1 cellular context compared by ENCODE assay signal in the genomic region with DNA sequence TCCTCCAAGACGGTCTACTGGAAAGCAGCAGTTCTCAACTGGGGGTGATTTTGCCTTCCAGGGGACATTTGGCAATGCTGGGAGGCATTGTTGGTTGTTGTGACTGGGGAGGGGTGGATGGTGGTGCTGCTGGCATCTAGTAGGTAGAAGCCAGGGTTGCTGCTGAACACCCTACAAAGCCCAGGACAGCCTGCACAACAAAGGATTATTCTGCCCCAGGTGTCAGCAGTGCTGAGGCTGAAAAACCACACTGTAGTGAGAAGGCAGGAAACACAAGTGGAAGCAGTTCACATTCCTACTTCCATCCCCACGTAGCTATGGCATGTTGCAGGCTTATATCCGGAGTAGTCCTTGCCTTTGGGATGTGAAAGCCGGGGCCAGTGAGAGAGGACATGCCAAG.
TF ChIP-seq lines count a peak whose summit lies in the region.

No MANE protein-coding gene starts in this region.

TF ChIP-seq in GM23338, 12 proteins besides CTCF, POLR2A, EP300 and RAD21 (continued from another document):
- TF ChIP-seq, protein P1, sequence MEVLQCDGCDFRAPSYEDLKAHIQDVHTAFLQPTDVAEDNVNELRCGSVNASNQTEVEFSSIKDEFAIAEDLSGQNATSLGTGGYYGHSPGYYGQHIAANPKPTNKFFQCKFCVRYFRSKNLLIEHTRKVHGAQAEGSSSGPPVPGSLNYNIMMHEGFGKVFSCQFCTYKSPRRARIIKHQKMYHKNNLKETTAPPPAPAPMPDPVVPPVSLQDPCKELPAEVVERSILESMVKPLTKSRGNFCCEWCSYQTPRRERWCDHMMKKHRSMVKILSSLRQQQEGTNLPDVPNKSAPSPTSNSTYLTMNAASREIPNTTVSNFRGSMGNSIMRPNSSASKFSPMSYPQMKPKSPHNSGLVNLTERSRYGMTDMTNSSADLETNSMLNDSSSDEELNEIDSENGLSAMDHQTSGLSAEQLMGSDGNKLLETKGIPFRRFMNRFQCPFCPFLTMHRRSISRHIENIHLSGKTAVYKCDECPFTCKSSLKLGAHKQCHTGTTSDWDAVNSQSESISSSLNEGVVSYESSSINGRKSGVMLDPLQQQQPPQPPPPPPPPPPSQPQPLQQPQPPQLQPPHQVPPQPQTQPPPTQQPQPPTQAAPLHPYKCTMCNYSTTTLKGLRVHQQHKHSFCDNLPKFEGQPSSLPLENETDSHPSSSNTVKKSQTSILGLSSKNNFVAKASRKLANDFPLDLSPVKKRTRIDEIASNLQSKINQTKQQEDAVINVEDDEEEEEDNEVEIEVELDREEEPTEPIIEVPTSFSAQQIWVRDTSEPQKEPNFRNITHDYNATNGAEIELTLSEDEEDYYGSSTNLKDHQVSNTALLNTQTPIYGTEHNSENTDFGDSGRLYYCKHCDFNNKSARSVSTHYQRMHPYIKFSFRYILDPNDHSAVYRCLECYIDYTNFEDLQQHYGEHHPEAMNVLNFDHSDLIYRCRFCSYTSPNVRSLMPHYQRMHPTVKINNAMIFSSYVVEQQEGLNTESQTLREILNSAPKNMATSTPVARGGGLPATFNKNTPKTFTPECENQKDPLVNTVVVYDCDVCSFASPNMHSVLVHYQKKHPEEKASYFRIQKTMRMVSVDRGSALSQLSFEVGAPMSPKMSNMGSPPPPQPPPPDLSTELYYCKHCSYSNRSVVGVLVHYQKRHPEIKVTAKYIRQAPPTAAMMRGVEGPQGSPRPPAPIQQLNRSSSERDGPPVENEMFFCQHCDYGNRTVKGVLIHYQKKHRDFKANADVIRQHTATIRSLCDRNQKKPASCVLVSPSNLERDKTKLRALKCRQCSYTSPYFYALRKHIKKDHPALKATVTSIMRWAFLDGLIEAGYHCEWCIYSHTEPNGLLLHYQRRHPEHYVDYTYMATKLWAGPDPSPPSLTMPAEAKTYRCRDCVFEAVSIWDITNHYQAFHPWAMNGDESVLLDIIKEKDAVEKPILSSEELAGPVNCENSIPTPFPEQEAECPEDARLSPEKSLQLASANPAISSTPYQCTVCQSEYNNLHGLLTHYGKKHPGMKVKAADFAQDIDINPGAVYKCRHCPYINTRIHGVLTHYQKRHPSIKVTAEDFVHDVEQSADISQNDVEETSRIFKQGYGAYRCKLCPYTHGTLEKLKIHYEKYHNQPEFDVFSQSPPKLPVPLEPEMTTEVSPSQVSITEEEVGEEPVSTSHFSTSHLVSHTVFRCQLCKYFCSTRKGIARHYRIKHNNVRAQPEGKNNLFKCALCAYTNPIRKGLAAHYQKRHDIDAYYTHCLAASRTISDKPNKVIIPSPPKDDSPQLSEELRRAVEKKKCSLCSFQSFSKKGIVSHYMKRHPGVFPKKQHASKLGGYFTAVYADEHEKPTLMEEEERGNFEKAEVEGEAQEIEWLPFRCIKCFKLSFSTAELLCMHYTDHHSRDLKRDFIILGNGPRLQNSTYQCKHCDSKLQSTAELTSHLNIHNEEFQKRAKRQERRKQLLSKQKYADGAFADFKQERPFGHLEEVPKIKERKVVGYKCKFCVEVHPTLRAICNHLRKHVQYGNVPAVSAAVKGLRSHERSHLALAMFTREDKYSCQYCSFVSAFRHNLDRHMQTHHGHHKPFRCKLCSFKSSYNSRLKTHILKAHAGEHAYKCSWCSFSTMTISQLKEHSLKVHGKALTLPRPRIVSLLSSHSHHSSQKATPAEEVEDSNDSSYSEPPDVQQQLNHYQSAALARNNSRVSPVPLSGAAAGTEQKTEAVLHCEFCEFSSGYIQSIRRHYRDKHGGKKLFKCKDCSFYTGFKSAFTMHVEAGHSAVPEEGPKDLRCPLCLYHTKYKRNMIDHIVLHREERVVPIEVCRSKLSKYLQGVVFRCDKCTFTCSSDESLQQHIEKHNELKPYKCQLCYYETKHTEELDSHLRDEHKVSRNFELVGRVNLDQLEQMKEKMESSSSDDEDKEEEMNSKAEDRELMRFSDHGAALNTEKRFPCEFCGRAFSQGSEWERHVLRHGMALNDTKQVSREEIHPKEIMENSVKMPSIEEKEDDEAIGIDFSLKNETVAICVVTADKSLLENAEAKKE (CRISPR knock-in tag; IDR thresholded peaks at IDR 0.05): no peak
- TF ChIP-seq, protein P2, sequence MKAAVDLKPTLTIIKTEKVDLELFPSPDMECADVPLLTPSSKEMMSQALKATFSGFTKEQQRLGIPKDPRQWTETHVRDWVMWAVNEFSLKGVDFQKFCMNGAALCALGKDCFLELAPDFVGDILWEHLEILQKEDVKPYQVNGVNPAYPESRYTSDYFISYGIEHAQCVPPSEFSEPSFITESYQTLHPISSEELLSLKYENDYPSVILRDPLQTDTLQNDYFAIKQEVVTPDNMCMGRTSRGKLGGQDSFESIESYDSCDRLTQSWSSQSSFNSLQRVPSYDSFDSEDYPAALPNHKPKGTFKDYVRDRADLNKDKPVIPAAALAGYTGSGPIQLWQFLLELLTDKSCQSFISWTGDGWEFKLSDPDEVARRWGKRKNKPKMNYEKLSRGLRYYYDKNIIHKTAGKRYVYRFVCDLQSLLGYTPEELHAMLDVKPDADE (IDR thresholded peaks at IDR 0.05): no peak
- no peak for TF ChIP-seq JUNB (IDR thresholded peaks at IDR 0.05; ENCODE audit: unreplicated experiment)
- TF ChIP-seq, protein P3, sequence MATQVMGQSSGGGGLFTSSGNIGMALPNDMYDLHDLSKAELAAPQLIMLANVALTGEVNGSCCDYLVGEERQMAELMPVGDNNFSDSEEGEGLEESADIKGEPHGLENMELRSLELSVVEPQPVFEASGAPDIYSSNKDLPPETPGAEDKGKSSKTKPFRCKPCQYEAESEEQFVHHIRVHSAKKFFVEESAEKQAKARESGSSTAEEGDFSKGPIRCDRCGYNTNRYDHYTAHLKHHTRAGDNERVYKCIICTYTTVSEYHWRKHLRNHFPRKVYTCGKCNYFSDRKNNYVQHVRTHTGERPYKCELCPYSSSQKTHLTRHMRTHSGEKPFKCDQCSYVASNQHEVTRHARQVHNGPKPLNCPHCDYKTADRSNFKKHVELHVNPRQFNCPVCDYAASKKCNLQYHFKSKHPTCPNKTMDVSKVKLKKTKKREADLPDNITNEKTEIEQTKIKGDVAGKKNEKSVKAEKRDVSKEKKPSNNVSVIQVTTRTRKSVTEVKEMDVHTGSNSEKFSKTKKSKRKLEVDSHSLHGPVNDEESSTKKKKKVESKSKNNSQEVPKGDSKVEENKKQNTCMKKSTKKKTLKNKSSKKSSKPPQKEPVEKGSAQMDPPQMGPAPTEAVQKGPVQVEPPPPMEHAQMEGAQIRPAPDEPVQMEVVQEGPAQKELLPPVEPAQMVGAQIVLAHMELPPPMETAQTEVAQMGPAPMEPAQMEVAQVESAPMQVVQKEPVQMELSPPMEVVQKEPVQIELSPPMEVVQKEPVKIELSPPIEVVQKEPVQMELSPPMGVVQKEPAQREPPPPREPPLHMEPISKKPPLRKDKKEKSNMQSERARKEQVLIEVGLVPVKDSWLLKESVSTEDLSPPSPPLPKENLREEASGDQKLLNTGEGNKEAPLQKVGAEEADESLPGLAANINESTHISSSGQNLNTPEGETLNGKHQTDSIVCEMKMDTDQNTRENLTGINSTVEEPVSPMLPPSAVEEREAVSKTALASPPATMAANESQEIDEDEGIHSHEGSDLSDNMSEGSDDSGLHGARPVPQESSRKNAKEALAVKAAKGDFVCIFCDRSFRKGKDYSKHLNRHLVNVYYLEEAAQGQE (IDR thresholded peaks at IDR 0.05; ENCODE audit: unreplicated experiment): no peak
- TF ChIP-seq ZNF331 (CRISPR knock-in tag; IDR thresholded peaks at IDR 0.05; ENCODE audit: low read depth): no peak
- no peak for TF ChIP-seq NANOG (IDR thresholded peaks at IDR 0.05; ENCODE audit: borderline replicate concordance)
- TF ChIP-seq ZNF114 (CRISPR knock-in tag; IDR thresholded peaks at IDR 0.05): no peak
- TF ChIP-seq CREB1 (CRISPR knock-in tag; IDR thresholded peaks at IDR 0.05; ENCODE audit: low read depth): no peak
- TF ChIP-seq STAT1 (IDR thresholded peaks at IDR 0.05; ENCODE audit: unreplicated experiment): no peak
TF ChIP-seq in GM23338: peak in this region for 0.
